ENCODE assay signal across 34 cellular contexts in genomic region chr6:20235041-20235440, GRCh38.
"Had no signal": no experiment of that assay in that cellular context is flagged by ENCODE, and none has a peak within 500 bp of the region (broad histone marks: within the 10 kb centered on the region; RNA-seq: fewer than 3 reads in every experiment).

No MANE protein-coding gene starts in this region.

- H3K4me3 ChIP-seq: MG63 had no signal

- H3K36me3 ChIP-seq: MG63 had no signal

- DNase-seq: Karpas-422, Kasumi-1, MG63, MM.1S, MV-4-11, NCI-H1048, NCI-H1092, NCI-H1092 treated with DMSO at 0.1 percent for 48 hours, NCI-H1105, NCI-H1105 treated with DMSO at 0.1 percent for 48 hours, NCI-H1417, NCI-H1417 treated with DMSO at 0.1 percent for 48 hours, NCI-H1436, NCI-H1436 treated with DMSO at 0.1 percent for 48 hours, NCI-H146, NCI-H1694, NCI-H1694 treated with DMSO at 0.1 percent for 48 hours, NCI-H187, NCI-H187 treated with DMSO at 0.1 percent for 48 hours, NCI-H1930, NCI-H2029, NCI-H2029 treated with DMSO at 0.1 percent for 48 hours, NCI-H2081, NCI-H2081 treated with DMSO at 0.1 percent for 48 hours, NCI-H2107, NCI-H2171, NCI-H2171 treated with DMSO at 0.1 percent for 48 hours, NCI-H2227 treated with DMSO at 0.1 percent for 48 hours, NCI-H226, NCI-H345, NCI-H446, NCI-H446 treated with DMSO at 0.1 percent for 48 hours, NCI-H510A, NCI-H510A treated with DMSO at 0.1 percent for 48 hours had no signal

- H3K9me3 ChIP-seq: MG63 had no signal

- H3K27me3 ChIP-seq: MG63 had no signal
